Comparison of ENCODE assay signal across 12 cellular contexts in genomic region chr2:158926478-158926948, GRCh38. TPM values are rescaled to one million over a fixed set of nuclear protein-coding genes. Genes with fewer than 3 reads are reported as not detected.
DNase-seq lines count a peak whose midpoint lies in the region; TF ChIP-seq lines count a peak whose summit lies in the region.
"Had no signal": no experiment of that assay in that cellular context is flagged by ENCODE, and none has a peak within 500 bp of the region (broad histone marks: within the 10 kb centered on the region; RNA-seq: fewer than 3 reads in every experiment).

No MANE protein-coding gene starts in this region.

- no TSS peak for BruUV-seq in PC-9 (replicated peaks; lab: Mats Ljungman, UMichigan)

- intact Hi-C loops in PC-9 (cut with micrococcal nuclease; ENCODE audit: unreplicated experiment) (no loop called here), thyroid gland (cut with DNase I) (no loop called here)

- no peaks in the 10 kb centered on the region for H4K20me1 ChIP-seq in PC-9 (ENCODE audit: insufficient read depth)

- H3K4me3 ChIP-seq in PC-9 (peak overlapping the region; percentile 38; the same call in 1 of the 2 replicates), epithelial cell of proximal tubule (ENCODE audit: low read depth, low read length) (peak overlapping the region; percentile 15), thyroid gland (replicated peaks in 1 of 3) (no peak overlapping the region)

- H2AFZ ChIP-seq in PC-9, result no peak overlapping the region

- H3K4me2 ChIP-seq in PC-9, result peak overlapping the region; percentile 72

- H3K27ac ChIP-seq in PC-9 (peak overlapping the region; percentile 76), thyroid gland (no peak overlapping the region)

- H3K79me2 ChIP-seq in PC-9 (ENCODE audit: low read depth), result no peaks in the 10 kb centered on the region

- POLR2A ChIA-PET in PC-9 (lab: Charles Lee; ENCODE audit: unreplicated experiment), result interaction anchor here (0.6 kb wide), 1 partner anchor 801 kb away, joined by 10 read pairs; no protein-coding TSS in a partner anchor

- DNase-seq in SKM-1 treated with dmso at 0.1 percent for 144 hours (lab: John Stamatoyannopoulos, UW; ENCODE audit: unreplicated experiment) (peak; percentile 6), SKM-1 (lab: John Stamatoyannopoulos, UW; ENCODE audit: unreplicated experiment) (no peak), PC-9 (peak; percentile 45 to 81), epithelial cell of proximal tubule (ENCODE audit: low read depth) (peak; percentile 44), thyroid gland (peak; percentile 66 to 72), NCI-H2081 treated with DMSO at 0.1 percent for 48 hours (lab: John Stamatoyannopoulos, UW) (no peak), pons (ENCODE audit: low spot score) (no peak)
- DNase-seq in stimulated activated naive CD4-positive, alpha-beta T cell treated with Interleukin-2 at 50 U/mL for 16 hours (lab: John Stamatoyannopoulos, UW), result no peak
- DNase-seq: AML-193, kidney, retina, SHP77 had no signal

- CTCF ChIA-PET in PC-9 (lab: Charles Lee), result interaction anchor here (0.7 kb wide), 1 partner anchor 118 kb away, joined by 5 read pairs; no protein-coding TSS in a partner anchor

- 36 to 43% methylated on average over 6 to 8 of the region's 8 CpGs for WGBS in thyroid gland, 2 donors

- TF ChIP-seq POLR2A in thyroid gland (IDR thresholded peaks at IDR 0.05), result no peak

- no peaks in the 10 kb centered on the region for H3K27me3 ChIP-seq in PC-9 (ENCODE audit: insufficient read depth, low read depth)
- H3K27me3 ChIP-seq in thyroid gland, result no peaks in the 10 kb centered on the region

- H3K9me2 ChIP-seq in PC-9 (ENCODE audit: insufficient read depth), result no peaks in the 10 kb centered on the region

- H3F3A ChIP-seq in PC-9 (ENCODE audit: insufficient read depth, low read depth), result peaks cover 9% of the 10 kb centered on the region; the same call in 1 of the 2 replicates

- no peaks in the 10 kb centered on the region for H3K36me3 ChIP-seq in PC-9 (ENCODE audit: low read depth)
- no peaks in the 10 kb centered on the region for H3K36me3 ChIP-seq in thyroid gland

- H3K4me1 ChIP-seq in PC-9 (replicated peaks; ENCODE audit: insufficient read depth), result peaks cover 44% of the 10 kb centered on the region
- H3K4me1 ChIP-seq in thyroid gland, result peaks cover 6 to 9% of the 10 kb centered on the region in 2 donors

- TF ChIP-seq CTCF in PC-9 (conservative IDR thresholded peaks at IDR 0.05), result no peak
- no peak for TF ChIP-seq CTCF in epithelial cell of proximal tubule (conservative IDR thresholded peaks at IDR 0.05; ENCODE audit: low read depth, low read length)
- peak in 1 of 6 experiments; percentile 20 for TF ChIP-seq CTCF in thyroid gland (IDR thresholded peaks at IDR 0.05)

- no peaks in the 10 kb centered on the region for H3K9me3 ChIP-seq in PC-9 (ENCODE audit: insufficient read depth, low read depth)
- H3K9me3 ChIP-seq in thyroid gland, result no peaks in the 10 kb centered on the region

RNA-seq across cellular contexts. Expression of gene TANC1, which starts 41.9 kb away (rescaled TPM):
- total RNA-seq in PC-9 (2021) (21.2 and 26.0 TPM in 2 replicates), epithelial cell of proximal tubule (11.9 and 14.3 TPM in 2 replicates), thyroid gland (10 to 100 TPM; 51.1 to 93.8 (median 63.6) TPM)

Comparison
In these comparisons a context has a peak if more than half of its experiments do, and no peak if none do; other contexts are left out.
1. DNase-seq: peak in SKM-1 treated with dmso at 0.1 percent for 144 hours (single experiment), PC-9 (2 of 2), epithelial cell of proximal tubule (single experiment) and thyroid gland (2 of 2); none in SKM-1 (single experiment), NCI-H2081 treated with DMSO at 0.1 percent for 48 hours (single experiment), pons (single experiment) and stimulated activated naive CD4-positive, alpha-beta T cell treated with Interleukin-2 at 50 U/mL for 16 hours (single experiment).
2. H3K4me3 ChIP-seq: peak in PC-9 (single experiment) and epithelial cell of proximal tubule (single experiment); none in thyroid gland (0 of 3).